In genomic region chr5:179416114-179416730, GRCh38 we compare ENCODE assay signal across 21 cellular contexts.
DNase-seq lines count a peak whose midpoint lies in the region; ATAC-seq and TF ChIP-seq lines count a peak whose summit lies in the region.
"Had no signal": no experiment of that assay in that cellular context is flagged by ENCODE, and none has a peak within 500 bp of the region (broad histone marks: within the 10 kb centered on the region; RNA-seq: fewer than 3 reads in every experiment).

No MANE protein-coding gene starts in this region.

- peaks cover 5 to 7% of the 10 kb centered on the region in 2 donors for H3K27me3 Mint-ChIP-seq in natural killer cell treated with Interleukin-12 subunit alpha and Interleukin-12 subunit beta and Interleukin-15 and Interleukin-18, amount 100 ng/mL, for 72 hours
- peaks cover 0 to 8% of the 10 kb centered on the region in 2 donors for H3K27me3 Mint-ChIP-seq in natural killer cell (ENCODE audit: low read depth in 2 of 2)
- H3K27me3 Mint-ChIP-seq: CD4-positive, CD25-positive, alpha-beta regulatory T cell had no signal

- H3K27ac Mint-ChIP-seq in natural killer cell treated with Interleukin-12 subunit alpha and Interleukin-12 subunit beta and Interleukin-15 and Interleukin-18, amount 100 ng/mL, for 72 hours: no peak overlapping the region
- H3K27ac Mint-ChIP-seq in natural killer cell: no peak overlapping the region
- H3K27ac Mint-ChIP-seq: B cell; CD4-positive, CD25-positive, alpha-beta regulatory T cell had no signal

- ATAC-seq in natural killer cell treated with Interleukin-12 subunit alpha and Interleukin-12 subunit beta and Interleukin-15 and Interleukin-18, amount 100 ng/mL, for 72 hours: peak; percentile 25 to 34
- no peak for ATAC-seq in natural killer cell
- peak; percentile 30 for ATAC-seq in omental fat pad (ENCODE audit: low FRiP score)
- no peak for ATAC-seq in GM19397 (IDR thresholded peaks at IDR 0.05; ENCODE audit: unreplicated experiment)
- ATAC-seq: A549 had no signal

- peak; percentile 54 for DNase-seq in natural killer cell treated with Interleukin-12 subunit alpha and Interleukin-12 subunit beta and Interleukin-15 and Interleukin-18, amount 100 ng/mL, for 72 hours (ENCODE audit: low spot score)
- DNase-seq in natural killer cell (no peak), iPS-NIHi11 (ENCODE audit: low spot score) (peak; percentile 7), omental fat pad (ENCODE audit: low spot score) (no peak), HEK293T (ENCODE audit: extremely low spot score) (no peak), GM03348 (ENCODE audit: low spot score) (no peak)
- DNase-seq: CD4-positive, CD25-positive, alpha-beta regulatory T cell; COR-L47; DMS79; GM23248; HCEC 1CT; KG1; NCI-H1436 treated with DMSO at 0.1 percent for 48 hours; NCI-H2029; NCI-H226; NCI-H510A treated with DMSO at 0.1 percent for 48 hours; NCI-H748 treated with DMSO at 0.1 percent for 48 hours; SHP77 treated with DMSO at 0.1 percent for 48 hours had no signal

- intact Hi-C loops in natural killer cell (cut with micrococcal nuclease): no loop called here

- no peaks in the 10 kb centered on the region for H3K4me1 Mint-ChIP-seq in natural killer cell treated with Interleukin-12 subunit alpha and Interleukin-12 subunit beta and Interleukin-15 and Interleukin-18, amount 100 ng/mL, for 72 hours (ENCODE audit: low read depth in 2 of 2)
- H3K4me1 Mint-ChIP-seq in natural killer cell: no peaks in the 10 kb centered on the region
- H3K4me1 Mint-ChIP-seq: B cell; CD4-positive, CD25-positive, alpha-beta regulatory T cell had no signal

- H3K9me3 Mint-ChIP-seq in natural killer cell treated with Interleukin-12 subunit alpha and Interleukin-12 subunit beta and Interleukin-15 and Interleukin-18, amount 100 ng/mL, for 72 hours: no peaks in the 10 kb centered on the region
- no peaks in the 10 kb centered on the region for H3K9me3 Mint-ChIP-seq in natural killer cell

- H3K4me3 Mint-ChIP-seq in natural killer cell treated with Interleukin-12 subunit alpha and Interleukin-12 subunit beta and Interleukin-15 and Interleukin-18, amount 100 ng/mL, for 72 hours: no peak overlapping the region
- H3K4me3 Mint-ChIP-seq in natural killer cell: no peak overlapping the region
- H3K4me3 Mint-ChIP-seq: B cell; CD4-positive, CD25-positive, alpha-beta regulatory T cell had no signal

- CTCF ChIA-PET in HEK293T (lab: Yijun Ruan, JAX): interaction anchor here (1.6 kb wide), 1 partner anchor 11 kb away, joined by 4 read pairs; no protein-coding TSS in a partner anchor

- no peaks in the 10 kb centered on the region for H3K36me3 Mint-ChIP-seq in natural killer cell treated with Interleukin-12 subunit alpha and Interleukin-12 subunit beta and Interleukin-15 and Interleukin-18, amount 100 ng/mL, for 72 hours
- no peaks in the 10 kb centered on the region for H3K36me3 Mint-ChIP-seq in natural killer cell
- H3K36me3 Mint-ChIP-seq: CD4-positive, CD25-positive, alpha-beta regulatory T cell had no signal

- POLR2A ChIA-PET in HEK293T (lab: Yijun Ruan, JAX): no interaction called here

- TF ChIP-seq CTCF in natural killer cell (IDR thresholded peaks at IDR 0.05) (no peak), omental fat pad (IDR thresholded peaks at IDR 0.05) (no peak)

TF ChIP-seq in HEK293T, 16 proteins besides CTCF, POLR2A, EP300 and RAD21:
- TF ChIP-seq TARDBP (IDR thresholded peaks at IDR 0.05) (no peak), L3MBTL2 (conservative IDR thresholded peaks at IDR 0.05) (no peak), CTBP1 (IDR thresholded peaks at IDR 0.05; ENCODE audit: borderline replicate concordance) (no peak), BHLHE40 (IDR thresholded peaks at IDR 0.05; ENCODE audit: borderline replicate concordance) (no peak), HDGF (IDR thresholded peaks at IDR 0.05; ENCODE audit: borderline replicate concordance) (no peak), SUZ12 (IDR thresholded peaks at IDR 0.05) (no peak), LEF1 (IDR thresholded peaks at IDR 0.05; ENCODE audit: borderline replicate concordance) (no peak)

Comparison
In these comparisons a context has a peak if more than half of its experiments do, and no peak if none do; other contexts are left out.
1. ATAC-seq: peak in natural killer cell treated with Interleukin-12 subunit alpha and Interleukin-12 subunit beta and Interleukin-15 and Interleukin-18, amount 100 ng/mL, for 72 hours (2 of 2) and omental fat pad (single experiment); none in natural killer cell (0 of 3) and GM19397 (single experiment).
2. DNase-seq: peak in natural killer cell treated with Interleukin-12 subunit alpha and Interleukin-12 subunit beta and Interleukin-15 and Interleukin-18, amount 100 ng/mL, for 72 hours (single experiment) and iPS-NIHi11 (single experiment); none in natural killer cell (single experiment), omental fat pad (single experiment), HEK293T (single experiment) and GM03348 (single experiment).